ENCODE assay signal across 20 cellular contexts in genomic region chr15:85532689-85533088, GRCh38.
A peak's percentile ranks its signal among the peaks of the same experiment; 100 is the strongest.
DNase-seq lines count a peak whose midpoint lies in the region; ATAC-seq, FAIRE-seq and TF ChIP-seq lines count a peak whose summit lies in the region.
"Had no signal": no experiment of that assay in that cellular context is flagged by ENCODE, and none has a peak within 500 bp of the region (broad histone marks: within the 10 kb centered on the region; RNA-seq: fewer than 3 reads in every experiment).

No MANE protein-coding gene starts in this region.

- H3K4me1 ChIP-seq in CD4-positive, CD25-positive, alpha-beta regulatory T cell (ENCODE audit: control insufficient read depth, insufficient read depth, low read length, poor library complexity, severe bottlenecking), result peaks cover 14% of the 10 kb centered on the region
- H3K4me1 ChIP-seq: breast epithelium had no signal

- peaks cover 35 to 63% (median 35%) of the 10 kb centered on the region in 4 donors for H3K4me1 Mint-ChIP-seq in CD4-positive, CD25-positive, alpha-beta regulatory T cell
- peaks cover 27 to 38% of the 10 kb centered on the region in 2 donors for H3K4me1 Mint-ChIP-seq in effector memory CD8-positive, alpha-beta T cell (ENCODE audit: low read depth in 2 of 2)
- peaks cover 77% of the 10 kb centered on the region for H3K4me1 Mint-ChIP-seq in nephron progenitor cell

- peaks cover 44% of the 10 kb centered on the region for H3K36me3 Mint-ChIP-seq in CD4-positive, CD25-positive, alpha-beta regulatory T cell
- H3K36me3 Mint-ChIP-seq in effector memory CD8-positive, alpha-beta T cell (ENCODE audit: insufficient read depth), result peaks cover 7% of the 10 kb centered on the region
- peaks cover 48% of the 10 kb centered on the region for H3K36me3 Mint-ChIP-seq in nephron progenitor cell (ENCODE audit: low read depth)

- H3K9me3 Mint-ChIP-seq in CD4-positive, CD25-positive, alpha-beta regulatory T cell, result no peaks in the 10 kb centered on the region
- H3K9me3 Mint-ChIP-seq in effector memory CD8-positive, alpha-beta T cell, result no peaks in the 10 kb centered on the region
- H3K9me3 Mint-ChIP-seq in nephron progenitor cell, result no peaks in the 10 kb centered on the region

- peak overlapping the region in 2 of 3 donors; percentile 13 to 26 for H3K27ac Mint-ChIP-seq in CD4-positive, CD25-positive, alpha-beta regulatory T cell
- peak overlapping the region; percentile 27 to 84 for H3K27ac Mint-ChIP-seq in effector memory CD8-positive, alpha-beta T cell
- peak overlapping the region; percentile 47 for H3K27ac Mint-ChIP-seq in nephron progenitor cell

- H3K27me3 ChIP-seq in CD4-positive, CD25-positive, alpha-beta regulatory T cell (ENCODE audit: control insufficient read depth, insufficient read depth, low read length), result no peaks in the 10 kb centered on the region
- H3K27me3 ChIP-seq: breast epithelium had no signal

- no peak for FAIRE-seq in urothelium cell line (lab: Jason Lieb, UNC)

- no peak overlapping the region for H3K4me3 ChIP-seq in CD4-positive, CD25-positive, alpha-beta regulatory T cell (ENCODE audit: low read depth, low read length)
- H3K4me3 ChIP-seq: breast epithelium had no signal

- H3K9me3 ChIP-seq in CD4-positive, CD25-positive, alpha-beta regulatory T cell (ENCODE audit: control insufficient read depth in 2 of 2, low read length in 2 of 2), result no peaks in the 10 kb centered on the region
- H3K9me3 ChIP-seq: breast epithelium had no signal

- H3K27ac ChIP-seq in CD4-positive, CD25-positive, alpha-beta regulatory T cell (ENCODE audit: insufficient read depth, low read length, poor library complexity, severe bottlenecking), result no peak overlapping the region
- H3K27ac ChIP-seq: breast epithelium had no signal

- no peak overlapping the region for H3K4me3 Mint-ChIP-seq in CD4-positive, CD25-positive, alpha-beta regulatory T cell
- H3K4me3 Mint-ChIP-seq in effector memory CD8-positive, alpha-beta T cell, result no peak overlapping the region
- H3K4me3 Mint-ChIP-seq in nephron progenitor cell, result no peak overlapping the region

- TF ChIP-seq CTCF in nephron progenitor cell (IDR thresholded peaks at IDR 0.05), result no peak

- H3K27me3 Mint-ChIP-seq in CD4-positive, CD25-positive, alpha-beta regulatory T cell, result no peaks in the 10 kb centered on the region
- no peaks in the 10 kb centered on the region for H3K27me3 Mint-ChIP-seq in effector memory CD8-positive, alpha-beta T cell
- no peaks in the 10 kb centered on the region for H3K27me3 Mint-ChIP-seq in nephron progenitor cell (ENCODE audit: low read depth, poor library complexity)

- ATAC-seq in CD4-positive, CD25-positive, alpha-beta regulatory T cell (ENCODE audit: low read depth in 2 of 2), result no peak
- no peak for ATAC-seq in effector memory CD8-positive, alpha-beta T cell (replicated peaks)

- H3K36me3 ChIP-seq in CD4-positive, CD25-positive, alpha-beta regulatory T cell (ENCODE audit: control insufficient read depth, insufficient read depth, low read length), result peaks cover 11% of the 10 kb centered on the region
- H3K36me3 ChIP-seq: breast epithelium had no signal

- DNase-seq in CD4-positive, CD25-positive, alpha-beta regulatory T cell, result no peak
- DNase-seq in NCI-H1105 (lab: John Stamatoyannopoulos, UW) (peak; percentile 9), nephron progenitor cell (no peak), urothelium cell line (ENCODE audit: low spot score) (no peak), NK-92 (lab: John Stamatoyannopoulos, UW; ENCODE audit: unreplicated experiment) (no peak), ureter (ENCODE audit: low spot score) (no peak)
- no peak for DNase-seq in effector memory CD8-positive, alpha-beta T cell
- no peak for DNase-seq in activated CD4-positive, alpha-beta T cell treated with anti-CD3 and anti-CD28 coated beads, Interleukin-2, amount 50 U/mL, for 4 hours
- DNase-seq: activated naive CD4-positive, alpha-beta T cell treated with anti-CD3 and anti-CD28 coated beads, Interleukin-2, amount 50 U/mL, for 16 hours; AML-193; DMS153; effector CD8-positive, alpha-beta T cell; GOT3; islet precursor cell; NCI-H2081 treated with DMSO at 0.1 percent for 48 hours; NCI-H524; occipital lobe; SIG-M5; T1000 had no signal
